1 cellular context compared by ENCODE assay signal in genomic region chr5:141617128-141617527, GRCh38.
TF ChIP-seq lines count a peak whose summit lies in the region.

No MANE protein-coding gene starts in this region.

TF ChIP-seq in H1, 55 proteins besides CTCF, POLR2A, EP300 and RAD21:
- TF ChIP-seq SP4 (IDR thresholded peaks at IDR 0.05; ENCODE audit: low read length) (no peak), CTBP2 (IDR thresholded peaks at IDR 0.05; ENCODE audit: borderline replicate concordance, insufficient read depth, insufficient read length, low read length) (no peak), KDM4A (IDR thresholded peaks at IDR 0.05; ENCODE audit: low read depth, low read length, severe bottlenecking) (no peak), BRCA1 (IDR thresholded peaks at IDR 0.05; ENCODE audit: low read depth, low read length) (no peak), SP1 (IDR thresholded peaks at IDR 0.05; ENCODE audit: low read depth, low read length) (no peak), RBBP5 (IDR thresholded peaks at IDR 0.05; ENCODE audit: borderline replicate concordance, low read depth, low read length) (no peak)
TF ChIP-seq in H1: peak in this region for 0.
